Comparison of ENCODE assay signal across 12 cellular contexts in the genomic region with DNA sequence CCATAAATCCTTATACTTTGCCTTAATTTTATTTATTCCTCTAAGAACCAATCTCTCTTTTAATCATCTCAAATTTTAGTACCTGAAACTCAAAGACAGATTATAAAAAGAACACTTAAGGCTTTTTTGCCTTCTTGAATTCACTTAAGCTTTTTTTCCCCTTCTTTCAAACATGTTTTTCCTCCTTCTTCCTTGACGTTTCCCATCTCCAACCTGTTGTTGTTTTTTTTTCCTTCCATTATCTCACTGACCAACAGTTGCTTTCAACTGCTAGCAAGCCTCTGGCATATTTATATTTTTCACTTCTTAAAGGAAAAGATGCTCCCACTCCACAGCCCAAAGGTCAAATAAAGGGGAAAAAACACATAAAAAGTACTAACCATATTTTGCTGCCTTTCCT. TPM values are rescaled to one million over a fixed set of nuclear protein-coding genes. Genes with fewer than 3 reads are reported as not detected.
DNase-seq lines count a peak whose midpoint lies in the region; ATAC-seq and TF ChIP-seq lines count a peak whose summit lies in the region.
"Had no signal": no experiment of that assay in that cellular context is flagged by ENCODE, and none has a peak within 500 bp of the region (broad histone marks: within the 10 kb centered on the region; RNA-seq: fewer than 3 reads in every experiment).

No MANE protein-coding gene starts in this region.

- H3K9ac ChIP-seq in subcutaneous abdominal adipose tissue (ENCODE audit: low read length in 5 of 5): no peak overlapping the region

- H3K9me3 Mint-ChIP-seq in activated CD4-positive, alpha-beta T cell treated with anti-CD3 and anti-CD28 coated beads, Interleukin-2, amount 10 ng/mL, durations not matched to agents 24 days and 14 days: no peaks in the 10 kb centered on the region
- no peaks in the 10 kb centered on the region for H3K9me3 Mint-ChIP-seq in memory B cell

- peaks cover 7% of the 10 kb centered on the region for H3K36me3 Mint-ChIP-seq in activated CD4-positive, alpha-beta T cell treated with anti-CD3 and anti-CD28 coated beads, Interleukin-2, amount 10 ng/mL, durations not matched to agents 24 days and 14 days (ENCODE audit: low read depth)
- H3K36me3 Mint-ChIP-seq in memory B cell: peaks cover 8% of the 10 kb centered on the region

- peaks cover 25% of the 10 kb centered on the region for H3K4me1 Mint-ChIP-seq in activated CD4-positive, alpha-beta T cell treated with anti-CD3 and anti-CD28 coated beads, Interleukin-2, amount 10 ng/mL, durations not matched to agents 24 days and 14 days
- H3K4me1 Mint-ChIP-seq in memory B cell: peaks cover 24% of the 10 kb centered on the region

- DNase-seq in activated CD4-positive, alpha-beta T cell treated with anti-CD3 and anti-CD28 coated beads, Interleukin-2, amount 10 ng/mL, durations not matched to agents 24 days and 14 days: no peak
- no peak for DNase-seq in activated CD4-positive, alpha-beta T cell treated with anti-CD3 and anti-CD28 coated beads, Interleukin-2, amount 50 U/mL, for 48 hours
- DNase-seq in adrenal gland (no peak), memory B cell (ENCODE audit: low spot score in 2 of 2) (no peak), NCI-H774 (lab: John Stamatoyannopoulos, UW) (no peak), AG08396 (ENCODE audit: low spot score) (no peak), T1000 (lab: John Stamatoyannopoulos, UW) (no peak)
- DNase-seq: activated CD4-positive, alpha-beta T cell treated with anti-CD3 and anti-CD28 coated beads for 1 hour; amygdala; kidney glomerular epithelial cell had no signal

- no peaks in the 10 kb centered on the region for H3K9me3 ChIP-seq in adrenal gland (replicated peaks in 1 of 3)
- no peaks in the 10 kb centered on the region for H3K9me3 ChIP-seq in subcutaneous abdominal adipose tissue (ENCODE audit: control insufficient read depth in 5 of 5, low read length in 5 of 5)

- no peak for ATAC-seq in memory B cell (ENCODE audit: low read depth)
- ATAC-seq: esophagus mucosa had no signal

- H3K27ac Mint-ChIP-seq in activated CD4-positive, alpha-beta T cell treated with anti-CD3 and anti-CD28 coated beads, Interleukin-2, amount 10 ng/mL, durations not matched to agents 24 days and 14 days: peak overlapping the region; percentile 76
- H3K27ac Mint-ChIP-seq in memory B cell: peak overlapping the region; percentile 39

- no peak for TF ChIP-seq POLR2A in adrenal gland (IDR thresholded peaks at IDR 0.05)

- H3K27me3 ChIP-seq in adrenal gland: no peaks in the 10 kb centered on the region
- H3K27me3 ChIP-seq in subcutaneous abdominal adipose tissue (ENCODE audit: control insufficient read depth in 5 of 5, insufficient read depth in 4 of 5, low read length in 5 of 5): no peaks in the 10 kb centered on the region

- no peaks in the 10 kb centered on the region for H3K27me3 Mint-ChIP-seq in activated CD4-positive, alpha-beta T cell treated with anti-CD3 and anti-CD28 coated beads, Interleukin-2, amount 10 ng/mL, durations not matched to agents 24 days and 14 days
- H3K27me3 Mint-ChIP-seq in memory B cell: no peaks in the 10 kb centered on the region

- H3K4me3 ChIP-seq in adrenal gland (no peak overlapping the region), subcutaneous abdominal adipose tissue (ENCODE audit: low read depth in 1 of 5, low read length in 5 of 5) (no peak overlapping the region)

- peak overlapping the region in 4 of 5 donors; percentile 15 to 73 (median 68) for H3K27ac ChIP-seq in adrenal gland
- peak overlapping the region; percentile 69 for H3K27ac ChIP-seq in subcutaneous abdominal adipose tissue (ENCODE audit: low read depth, low read length)

- H3K4me3 Mint-ChIP-seq in activated CD4-positive, alpha-beta T cell treated with anti-CD3 and anti-CD28 coated beads, Interleukin-2, amount 10 ng/mL, durations not matched to agents 24 days and 14 days: no peak overlapping the region
- H3K4me3 Mint-ChIP-seq in memory B cell: no peak overlapping the region

- H3K36me3 ChIP-seq in adrenal gland (replicated peaks in 1 of 2): no peaks in the 10 kb centered on the region
- no peaks in the 10 kb centered on the region for H3K36me3 ChIP-seq in subcutaneous abdominal adipose tissue (ENCODE audit: control insufficient read depth in 5 of 5, insufficient read depth in 5 of 5, low read length in 5 of 5)

- TF ChIP-seq CTCF in adrenal gland (IDR thresholded peaks at IDR 0.05): no peak

- 21 to 40% (median 33%) methylated on average over 1 of the region's 1 CpG for WGBS in adrenal gland, 4 donors

- peaks cover 21 to 32% of the 10 kb centered on the region in 2 donors for H3K4me1 ChIP-seq in adrenal gland (replicated peaks in 1 of 2)
- peaks cover 0 to 14% (median 5%) of the 10 kb centered on the region in 5 donors for H3K4me1 ChIP-seq in subcutaneous abdominal adipose tissue (ENCODE audit: control insufficient read depth in 5 of 5, insufficient read depth in 5 of 5, low read length in 5 of 5)

- intact Hi-C loops in activated CD4-positive, alpha-beta T cell treated with anti-CD3 and anti-CD28 coated beads, Interleukin-2, amount 10 ng/mL, durations not matched to agents 24 days and 14 days (cut with micrococcal nuclease): loop anchor here (2.0 to 5.0 kb wide), 2 partner anchors 31 to 43 kb away; no protein-coding TSS in a partner anchor
- intact Hi-C loops in adrenal gland (cut with DNase I): no loop called here

RNA-seq across cellular contexts. Expression of gene SPOP, which starts 32.2 kb away (rescaled TPM):
- 56.0 and 61.4 TPM in 2 replicates for total RNA-seq in activated CD4-positive, alpha-beta T cell treated with anti-CD3 and anti-CD28 coated beads, Interleukin-2, amount 10 ng/mL, durations not matched to agents 24 days and 14 days
- total RNA-seq in adrenal gland: 10 to 100 TPM; 44.0 to 86.4 (median 58.6) TPM
- 10 to 100 TPM; 22.4 to 47.8 (median 33.6) TPM for polyA plus RNA-seq in adrenal gland
